In genomic region chr10:119301397-119301796, GRCh38 we compare ENCODE assay signal across 9 cellular contexts.
DNase-seq lines count a peak whose midpoint lies in the region; ATAC-seq and TF ChIP-seq lines count a peak whose summit lies in the region.
"Had no signal": no experiment of that assay in that cellular context is flagged by ENCODE, and none has a peak within 500 bp of the region (broad histone marks: within the 10 kb centered on the region; RNA-seq: fewer than 3 reads in every experiment).

No MANE protein-coding gene starts in this region.

- H3K27ac ChIP-seq in neuronal stem cell (replicated peaks; ENCODE audit: low read length) = no peak overlapping the region
- peak overlapping the region; percentile 12 for H3K27ac ChIP-seq in suprapubic skin

- ATAC-seq in HG02852 (IDR thresholded peaks at IDR 0.05; ENCODE audit: unreplicated experiment) (no peak), GM19463 (IDR thresholded peaks at IDR 0.05; ENCODE audit: unreplicated experiment) (no peak)

- H3K36me3 Mint-ChIP-seq in T-helper 1 cell treated with Interleukin-12 subunit alpha and Interleukin-12 subunit beta and Interleukin-4 antibody, amounts not matched to agents 30 μg/mL and 1 μg/mL, for 36 hours (ENCODE audit: low read depth) = peaks cover 36% of the 10 kb centered on the region

- TF ChIP-seq EP300 in suprapubic skin (IDR thresholded peaks at IDR 0.05) = no peak

- peak overlapping the region; percentile 97 for H3K27ac Mint-ChIP-seq in T-helper 1 cell treated with Interleukin-12 subunit alpha and Interleukin-12 subunit beta and Interleukin-4 antibody, amounts not matched to agents 30 μg/mL and 1 μg/mL, for 36 hours

- H3K9ac ChIP-seq in neuronal stem cell (ENCODE audit: low read depth, low read length, poor library complexity) = no peak overlapping the region

- H2AK5ac ChIP-seq in neuronal stem cell (ENCODE audit: low read depth, low read length) = no peak overlapping the region

- H3K4me3 ChIP-seq in neuronal stem cell (ENCODE audit: low read length in 2 of 2) (no peak overlapping the region), suprapubic skin (no peak overlapping the region)

- no peaks in the 10 kb centered on the region for H3K36me3 ChIP-seq in neuronal stem cell (replicated peaks in 1 of 2; ENCODE audit: control insufficient read depth in 2 of 2, insufficient read depth in 2 of 2, low read length in 2 of 2)
- no peaks in the 10 kb centered on the region for H3K36me3 ChIP-seq in suprapubic skin

- H4K91ac ChIP-seq in neuronal stem cell (ENCODE audit: low read depth, low read length, poor library complexity) = no peak overlapping the region

- H3K18ac ChIP-seq in neuronal stem cell (ENCODE audit: low read length) = peak overlapping the region; percentile 78

- peaks cover 76% of the 10 kb centered on the region for H3K4me1 Mint-ChIP-seq in T-helper 1 cell treated with Interleukin-12 subunit alpha and Interleukin-12 subunit beta and Interleukin-4 antibody, amounts not matched to agents 30 μg/mL and 1 μg/mL, for 36 hours (ENCODE audit: low read depth)

- H3K9me3 ChIP-seq in neuronal stem cell (replicated peaks in 1 of 2; ENCODE audit: control insufficient read depth in 2 of 2, insufficient read depth in 1 of 2, low read depth in 1 of 2, low read length in 2 of 2) = peaks cover 2 to 6% of the 10 kb centered on the region in 2 donors
- no peaks in the 10 kb centered on the region for H3K9me3 ChIP-seq in suprapubic skin

- no peak overlapping the region for H2AFZ ChIP-seq in neuronal stem cell (ENCODE audit: low read length)

- H3K4me2 ChIP-seq in neuronal stem cell (ENCODE audit: insufficient read depth, low read length, poor library complexity, severe bottlenecking) = no peak overlapping the region

- H3K4me1 ChIP-seq in neuronal stem cell (ENCODE audit: control insufficient read depth in 2 of 2, insufficient read depth in 1 of 2, low read depth in 1 of 2, low read length in 2 of 2) (peaks cover 0 to 4% of the 10 kb centered on the region in 2 donors), suprapubic skin (peaks cover 16% of the 10 kb centered on the region)

- DNase-seq in activated effector memory CD4-positive, alpha-beta T cell treated with anti-CD3 and anti-CD28 coated beads, Interleukin-2, amount 50 U/mL, for 16 hours = peak; percentile 86
- DNase-seq in neuronal stem cell (ENCODE audit: low spot score) (no peak), suprapubic skin (ENCODE audit: low spot score in 2 of 2) (no peak), NCI-H1092 treated with DMSO at 0.1 percent for 48 hours (lab: John Stamatoyannopoulos, UW) (no peak), NCI-H2107 (lab: John Stamatoyannopoulos, UW) (no peak)
- DNase-seq: substantia nigra had no signal

- no peak overlapping the region for H2BK12ac ChIP-seq in neuronal stem cell (ENCODE audit: low read length)

- H3K27me3 Mint-ChIP-seq in T-helper 1 cell treated with Interleukin-12 subunit alpha and Interleukin-12 subunit beta and Interleukin-4 antibody, amounts not matched to agents 30 μg/mL and 1 μg/mL, for 36 hours (ENCODE audit: low read depth) = no peaks in the 10 kb centered on the region

- H2BK5ac ChIP-seq in neuronal stem cell (ENCODE audit: low read length) = no peak overlapping the region

- no peak overlapping the region for H3K23ac ChIP-seq in neuronal stem cell (ENCODE audit: low read depth, low read length, poor library complexity)

- no peak for TF ChIP-seq CTCF in suprapubic skin (IDR thresholded peaks at IDR 0.05)

- TF ChIP-seq POLR2A in suprapubic skin (IDR thresholded peaks at IDR 0.05) = no peak

- WGBS in neuronal stem cell (ENCODE audit: extremely low coverage in 2 of 2, insufficient read length in 2 of 2, insufficient replicate concordance in 1 of 2), 2 donors = no CpG with 5 or more reads among the region's 8 CpGs
- 56% methylated on average over 8 of the region's 8 CpGs for WGBS in suprapubic skin

- no peaks in the 10 kb centered on the region for H3K79me1 ChIP-seq in neuronal stem cell (ENCODE audit: low read depth, low read length)

- H3K14ac ChIP-seq in neuronal stem cell (ENCODE audit: low read length) = no peak overlapping the region

- H4K8ac ChIP-seq in neuronal stem cell (ENCODE audit: low read depth, low read length) = no peak overlapping the region

- H3K4me3 Mint-ChIP-seq in T-helper 1 cell treated with Interleukin-12 subunit alpha and Interleukin-12 subunit beta and Interleukin-4 antibody, amounts not matched to agents 30 μg/mL and 1 μg/mL, for 36 hours = peak overlapping the region; percentile 64

- no peak overlapping the region for H3K4ac ChIP-seq in neuronal stem cell (ENCODE audit: low read length)

- H3K9me3 Mint-ChIP-seq in T-helper 1 cell treated with Interleukin-12 subunit alpha and Interleukin-12 subunit beta and Interleukin-4 antibody, amounts not matched to agents 30 μg/mL and 1 μg/mL, for 36 hours = peaks cover 14% of the 10 kb centered on the region

- no peak overlapping the region for H2BK120ac ChIP-seq in neuronal stem cell (ENCODE audit: low read depth, low read length)

- H3K27me3 ChIP-seq in neuronal stem cell (ENCODE audit: control insufficient read depth in 3 of 3, insufficient read depth in 3 of 3, low read depth in 1 of 3, low read length in 3 of 3) = no peaks in the 10 kb centered on the region
- H3K27me3 ChIP-seq in suprapubic skin = no peaks in the 10 kb centered on the region

- H2BK15ac ChIP-seq in neuronal stem cell (ENCODE audit: low read length) = no peak overlapping the region
